ENCODE assay signal across 18 cellular contexts in the genomic region with DNA sequence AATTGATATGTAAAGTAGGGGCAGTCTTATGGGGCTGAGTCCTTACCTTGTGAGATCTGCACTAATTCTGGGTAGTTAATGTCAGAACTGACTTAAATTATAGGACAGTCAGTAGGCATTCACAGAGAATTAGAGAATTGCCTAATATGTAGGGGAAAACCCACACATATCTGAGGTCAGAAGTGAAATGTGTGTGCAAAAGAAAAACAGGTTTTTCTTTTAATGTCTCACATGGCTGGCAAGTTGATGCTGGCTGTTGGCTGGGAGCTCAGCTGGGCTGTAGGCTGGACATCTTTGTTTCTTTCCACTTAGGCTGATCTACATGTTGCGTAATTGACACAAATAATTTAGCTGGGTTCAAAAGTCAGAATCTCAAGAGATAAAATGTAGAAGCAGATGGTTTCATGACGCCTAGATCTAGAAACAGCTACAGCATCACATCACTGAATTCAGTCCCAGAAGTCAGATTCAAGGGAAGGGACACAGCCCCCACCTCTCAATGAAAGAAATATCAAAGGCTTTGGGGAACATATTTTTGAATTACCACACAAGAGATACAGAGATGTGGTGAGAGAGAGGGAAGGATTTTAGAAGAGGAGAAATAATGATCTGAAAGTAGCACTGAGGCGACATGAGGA.
DNase-seq lines count a peak whose midpoint lies in the region; ATAC-seq, FAIRE-seq and TF ChIP-seq lines count a peak whose summit lies in the region.
"Had no signal": no experiment of that assay in that cellular context is flagged by ENCODE, and none has a peak within 500 bp of the region (broad histone marks: within the 10 kb centered on the region; RNA-seq: fewer than 3 reads in every experiment).

No MANE protein-coding gene starts in this region.

- H3K4me1 Mint-ChIP-seq in CD4-positive, alpha-beta memory T cell, result peaks cover 9 to 26% (median 20%) of the 10 kb centered on the region in 4 donors
- H3K4me1 Mint-ChIP-seq: brain had no signal

- intact Hi-C loops in left lung (cut with DNase I), result no loop called here
- intact Hi-C loops in CD4-positive, alpha-beta memory T cell (cut with micrococcal nuclease), result no loop called here

- no peak overlapping the region for H3K4me3 Mint-ChIP-seq in CD4-positive, alpha-beta memory T cell
- H3K4me3 Mint-ChIP-seq: activated T-helper 17 cell treated with anti-CD3 and anti-CD28 coated beads, Interleukin-2, amount 50 U/mL, for 72 hours; brain; T-helper 1 cell treated with Interleukin-12 subunit alpha and Interleukin-12 subunit beta and Interleukin-4 antibody, amounts not matched to agents 30 μg/mL and 1 μg/mL, for 36 hours had no signal

- H3K36me3 Mint-ChIP-seq in CD4-positive, alpha-beta memory T cell, result no peaks in the 10 kb centered on the region
- H3K36me3 Mint-ChIP-seq: brain had no signal

- DNase-seq in AG04450 (ENCODE audit: low read depth, low spot score), result no peak
- no peak for DNase-seq in HTR-8/SVneo (ENCODE audit: insufficient read length, low spot score)
- DNase-seq in choroid plexus epithelial cell (ENCODE audit: low read depth), result peak; percentile 90
- no peak for DNase-seq in left lung
- no peak for DNase-seq in NCI-H2081 treated with DMSO at 0.1 percent for 48 hours (lab: John Stamatoyannopoulos, UW)
- no peak for DNase-seq in activated gamma-delta T cell treated with Interleukin-2 at 50 U/mL for 16 hours
- DNase-seq in CD4-positive, alpha-beta memory T cell, result no peak
- no peak for DNase-seq in KG1 (lab: John Stamatoyannopoulos, UW)
- DNase-seq: activated CD4-positive, alpha-beta T cell treated with anti-CD3 and anti-CD28 coated beads, Interleukin-2, amount 50 U/mL, for 1 hour; AML-193; GOT3; MG63; mucosa of descending colon; stimulated activated CD4-positive, alpha-beta T cell treated with anti-CD3 and anti-CD28 coated beads, Interleukin-2, amount 100 ng/mL, for 48 hours; stimulated activated naive CD4-positive, alpha-beta T cell had no signal

- H3K27ac ChIP-seq in AG04450 (ENCODE audit: low read depth, low read length), result peak overlapping the region; percentile 62
- H3K27ac ChIP-seq in left lung, result no peak overlapping the region
- no peak overlapping the region for H3K27ac ChIP-seq in CD4-positive, alpha-beta memory T cell (ENCODE audit: low read depth, low read length)

- POLR2A ChIA-PET in AG04450 (lab: Yijun Ruan, JAX), result interaction anchor here (0.7 to 1.0 kb wide), 2 partner anchors 42 to 93 kb away, joined by 3 to 5 read pairs; no protein-coding TSS in a partner anchor
- POLR2A ChIA-PET in CD4-positive, alpha-beta memory T cell (lab: Charles Lee; ENCODE audit: partially characterized antibody), result no interaction called here

- H3K36me3 ChIP-seq in left lung, result no peaks in the 10 kb centered on the region
- no peaks in the 10 kb centered on the region for H3K36me3 ChIP-seq in CD4-positive, alpha-beta memory T cell (ENCODE audit: insufficient read depth, low read length)
- H3K36me3 ChIP-seq: MG63 had no signal

- H3K27ac Mint-ChIP-seq in CD4-positive, alpha-beta memory T cell, result no peak overlapping the region
- H3K27ac Mint-ChIP-seq: activated T-helper 17 cell treated with anti-CD3 and anti-CD28 coated beads, Interleukin-2, amount 50 U/mL, for 72 hours; brain; T-helper 1 cell treated with Interleukin-12 subunit alpha and Interleukin-12 subunit beta and Interleukin-4 antibody, amounts not matched to agents 30 μg/mL and 1 μg/mL, for 36 hours had no signal

- H3K4me3 ChIP-seq in AG04450 (ENCODE audit: low read depth, low read length), result no peak overlapping the region
- no peak overlapping the region for H3K4me3 ChIP-seq in choroid plexus epithelial cell (ENCODE audit: low read depth, low read length)
- no peak overlapping the region for H3K4me3 ChIP-seq in left lung
- no peak overlapping the region for H3K4me3 ChIP-seq in CD4-positive, alpha-beta memory T cell (ENCODE audit: low read length in 2 of 2)
- H3K4me3 ChIP-seq: MG63, mucosa of descending colon had no signal

- H3K27me3 ChIP-seq in AG04450 (ENCODE audit: control insufficient read depth, insufficient read depth, low read length), result no peaks in the 10 kb centered on the region
- H3K27me3 ChIP-seq in left lung, result no peaks in the 10 kb centered on the region
- no peaks in the 10 kb centered on the region for H3K27me3 ChIP-seq in CD4-positive, alpha-beta memory T cell (ENCODE audit: insufficient read depth, low read length)
- H3K27me3 ChIP-seq: MG63 had no signal

- peaks cover 0 to 1% of the 10 kb centered on the region in 2 donors for H3K27me3 Mint-ChIP-seq in CD4-positive, alpha-beta memory T cell
- H3K27me3 Mint-ChIP-seq: activated T-helper 17 cell treated with anti-CD3 and anti-CD28 coated beads, Interleukin-2, amount 50 U/mL, for 72 hours had no signal

- no peaks in the 10 kb centered on the region for H3K9me3 Mint-ChIP-seq in CD4-positive, alpha-beta memory T cell
- H3K9me3 Mint-ChIP-seq: activated T-helper 17 cell treated with anti-CD3 and anti-CD28 coated beads, Interleukin-2, amount 50 U/mL, for 72 hours; brain; T-helper 1 cell treated with Interleukin-12 subunit alpha and Interleukin-12 subunit beta and Interleukin-4 antibody, amounts not matched to agents 30 μg/mL and 1 μg/mL, for 36 hours had no signal

- H3K9me3 ChIP-seq in AG04450 (ENCODE audit: control insufficient read depth, insufficient read depth, low read length), result no peaks in the 10 kb centered on the region
- H3K9me3 ChIP-seq in left lung, result no peaks in the 10 kb centered on the region
- H3K9me3 ChIP-seq in CD4-positive, alpha-beta memory T cell (ENCODE audit: control insufficient read depth in 1 of 2, low read length in 2 of 2), result no peaks in the 10 kb centered on the region
- H3K9me3 ChIP-seq: MG63, mucosa of descending colon had no signal

- H3K4me1 ChIP-seq in left lung, result peaks cover 0 to 4% of the 10 kb centered on the region in 2 donors
- peaks cover 3% of the 10 kb centered on the region for H3K4me1 ChIP-seq in CD4-positive, alpha-beta memory T cell (ENCODE audit: insufficient read depth, low read length)

- CTCF ChIA-PET in AG04450 (lab: Charles Lee), result no interaction called here
- CTCF ChIA-PET in CD4-positive, alpha-beta memory T cell (lab: Charles Lee; ENCODE audit: partially characterized antibody), result no interaction called here

- TF ChIP-seq CTCF in AG04450 (IDR thresholded peaks at IDR 0.05; ENCODE audit: low read depth, low read length) (no peak), choroid plexus epithelial cell (conservative IDR thresholded peaks at IDR 0.05; ENCODE audit: low read depth, low read length) (no peak), left lung (IDR thresholded peaks at IDR 0.05) (no peak)

- FAIRE-seq in HTR-8/SVneo (lab: Jason Lieb, UNC), result peak; percentile 40

- ATAC-seq in left lung, result peak; percentile 19
- ATAC-seq: activated T-helper 17 cell treated with anti-CD3 and anti-CD28 coated beads, Interleukin-2, amount 50 U/mL, for 72 hours; mucosa of descending colon had no signal
